ENCODE assay signal across 16 cellular contexts in genomic region chr20:3328501-3328900, GRCh38.
"Had no signal": no experiment of that assay in that cellular context is flagged by ENCODE, and none has a peak within 500 bp of the region (broad histone marks: within the 10 kb centered on the region; RNA-seq: fewer than 3 reads in every experiment).

No MANE protein-coding gene starts in this region.

- H3K4me1 Mint-ChIP-seq: naive B cell had no signal

- H3K4me3 ChIP-seq: cardiac muscle cell, mucosa of descending colon, thyroid gland had no signal

- H3K27me3 ChIP-seq: cardiac muscle cell, thyroid gland had no signal

- H3K9me3 Mint-ChIP-seq: activated naive CD4-positive, alpha-beta T cell treated with anti-CD3 and anti-CD28 coated beads for 36 hours; endodermal cell; naive B cell had no signal

- H3K27me3 Mint-ChIP-seq: naive B cell had no signal

- H3K36me3 ChIP-seq: WERI-Rb-1 had no signal

- H3K27ac Mint-ChIP-seq: activated naive CD4-positive, alpha-beta T cell treated with anti-CD3 and anti-CD28 coated beads for 36 hours; endodermal cell had no signal

- H3K4me3 Mint-ChIP-seq: activated naive CD4-positive, alpha-beta T cell treated with anti-CD3 and anti-CD28 coated beads for 36 hours; endodermal cell; naive B cell had no signal

- H3K9me3 ChIP-seq: mucosa of descending colon, thyroid gland had no signal

- DNase-seq: activated CD4-positive, alpha-beta T cell treated with anti-CD3 and anti-CD28 coated beads for 1 hour; activated CD8-positive, alpha-beta memory T cell treated with anti-CD3 and anti-CD28 coated beads for 24 hours; activated naive CD4-positive, alpha-beta T cell treated with anti-CD3 and anti-CD28 coated beads for 36 hours; amygdala; endodermal cell; foreskin fibroblast; mesenchymal stem cell; mucosa of descending colon; naive B cell; nucleus accumbens; stimulated activated CD8-positive, alpha-beta memory T cell treated with anti-CD3 and anti-CD28 coated beads, Interleukin-4, amount 100 ng/mL, for 48 hours; stimulated activated naive CD4-positive, alpha-beta T cell treated with Interleukin-2 at 50 U/mL for 16 hours; thyroid gland; WERI-Rb-1 had no signal

- H3K27ac ChIP-seq: cardiac muscle cell, epithelial cell of prostate, thyroid gland, WERI-Rb-1 had no signal

- H3K4me1 ChIP-seq: thyroid gland had no signal

- ATAC-seq: mucosa of descending colon had no signal
